In the genomic region with DNA sequence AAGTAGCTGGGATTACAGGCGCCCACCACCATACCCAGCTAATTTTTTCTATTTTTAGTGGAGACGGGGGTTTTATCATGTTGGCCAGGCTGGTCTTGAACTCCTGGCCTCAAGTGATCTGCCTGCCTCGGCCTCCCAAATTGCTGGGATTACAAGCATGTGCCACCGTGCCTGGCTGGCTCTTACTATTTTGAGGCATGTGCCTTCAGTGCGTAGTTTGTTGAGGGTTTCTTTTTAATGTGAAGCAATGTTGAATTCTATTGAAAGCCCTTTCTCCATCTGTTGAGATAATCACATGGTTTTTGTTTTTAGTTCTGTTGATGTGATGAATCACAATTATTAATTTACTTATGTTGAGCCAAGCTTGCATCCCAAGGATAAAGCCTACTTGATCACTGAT, we compare ENCODE assay signal across 24 cellular contexts.
"Had no signal": no experiment of that assay in that cellular context is flagged by ENCODE, and none has a peak within 500 bp of the region (broad histone marks: within the 10 kb centered on the region; RNA-seq: fewer than 3 reads in every experiment).

No MANE protein-coding gene starts in this region.

- H3K36me3 Mint-ChIP-seq: immature natural killer cell, naive B cell had no signal

- H3K4me2 ChIP-seq: hepatocyte had no signal

- H3K79me2 ChIP-seq: hepatocyte had no signal

- ATAC-seq: foreskin keratinocyte, gastroesophageal sphincter, heart left ventricle, left cardiac atrium, left lung, left ventricle myocardium superior, lower lobe of right lung, mucosa of descending colon had no signal

- H3K27ac ChIP-seq: coronary artery, dorsolateral prefrontal cortex, esophagus muscularis mucosa, foreskin keratinocyte, gastroesophageal sphincter, heart left ventricle, hepatocyte, left lung, lower lobe of right lung had no signal

- H3K36me3 ChIP-seq: esophagus muscularis mucosa, gastroesophageal sphincter, heart left ventricle, left lung, lower lobe of right lung had no signal

- FAIRE-seq: colon, endothelial cell of umbilical vein, frontal cortex, keratinocyte had no signal

- H2AFZ ChIP-seq: hepatocyte had no signal

- DNase-seq: dermis blood vessel endothelial cell; dorsolateral prefrontal cortex; effector CD4-positive, alpha-beta T cell; effector memory CD4-positive, alpha-beta T cell; foreskin keratinocyte; heart left ventricle; hypothalamus; immature natural killer cell; left cardiac atrium; left lung; left ventricle myocardium superior; lower lobe of right lung; mesenchymal stem cell; naive B cell had no signal

- H3K4me1 ChIP-seq: foreskin keratinocyte had no signal

- H3K27me3 ChIP-seq: dorsolateral prefrontal cortex, esophagus muscularis mucosa, gastroesophageal sphincter, heart left ventricle, hepatocyte, left lung had no signal

- H3K4me3 ChIP-seq: coronary artery, dorsolateral prefrontal cortex, esophagus muscularis mucosa, gastroesophageal sphincter, heart left ventricle, hepatocyte, left lung, lower lobe of right lung, mucosa of descending colon had no signal

- H3K27ac Mint-ChIP-seq: immature natural killer cell, mesothelial cell of epicardium had no signal

- H3K4me3 Mint-ChIP-seq: immature natural killer cell, mesothelial cell of epicardium, naive B cell had no signal

- H3K9me3 ChIP-seq: esophagus muscularis mucosa, gastroesophageal sphincter, left lung, lower lobe of right lung, mucosa of descending colon had no signal
